18 cellular contexts compared by ENCODE assay signal in genomic region chr13:21047591-21048282, GRCh38. TPM values are rescaled to one million over a fixed set of nuclear protein-coding genes. Genes with fewer than 3 reads are reported as not detected.
DNase-seq lines count a peak whose midpoint lies in the region; ATAC-seq and TF ChIP-seq lines count a peak whose summit lies in the region.
"Had no signal": no experiment of that assay in that cellular context is flagged by ENCODE, and none has a peak within 500 bp of the region (broad histone marks: within the 10 kb centered on the region; RNA-seq: fewer than 3 reads in every experiment).

No MANE protein-coding gene starts in this region.

- H3K27ac Mint-ChIP-seq in chondrocyte (ENCODE audit: unreplicated experiment) (peak overlapping the region; percentile 73), mesothelial cell of epicardium (peak overlapping the region; percentile 13)
- H3K27ac Mint-ChIP-seq: activated CD4-positive, alpha-beta T cell treated with anti-CD3 and anti-CD28 coated beads, Interleukin-2, amount 10 ng/mL, durations not matched to agents 7 days and 5 days; CD4-positive, CD25-positive, alpha-beta regulatory T cell; T-helper 1 cell treated with Interleukin-12 subunit alpha and Interleukin-12 subunit beta and Interleukin-4 antibody, amounts not matched to agents 30 μg/mL and 1 μg/mL, for 36 hours had no signal

- H3K4me3 ChIP-seq in right cardiac atrium (ENCODE audit: low read length) (no peak overlapping the region), heart left ventricle (no peak overlapping the region)
- H3K4me3 ChIP-seq: heart right ventricle, Peyer's patch, SJSA1, suprapubic skin had no signal

- H3K36me3 ChIP-seq in heart left ventricle: peaks cover 0 to 27% (median 11%) of the 10 kb centered on the region in 9 donors
- H3K36me3 ChIP-seq: Peyer's patch had no signal

- H3K9me3 ChIP-seq in right cardiac atrium (ENCODE audit: control insufficient read depth, low read length) (no peaks in the 10 kb centered on the region), heart left ventricle (no peaks in the 10 kb centered on the region)
- H3K9me3 ChIP-seq: heart right ventricle, Peyer's patch, SJSA1, suprapubic skin had no signal

- ATAC-seq in right cardiac atrium (peak in 1 of 2 donors; percentile 37), heart left ventricle (no peak), GM18909 (IDR thresholded peaks at IDR 0.05; ENCODE audit: poor library complexity, unreplicated experiment) (no peak), GM18870 (IDR thresholded peaks at IDR 0.05; ENCODE audit: unreplicated experiment) (no peak), HG02571 (IDR thresholded peaks at IDR 0.05; ENCODE audit: unreplicated experiment) (no peak), GM18907 (IDR thresholded peaks at IDR 0.05; ENCODE audit: unreplicated experiment) (no peak)

- peaks cover 70% of the 10 kb centered on the region for H3K4me1 Mint-ChIP-seq in chondrocyte (ENCODE audit: low read depth)
- H3K4me1 Mint-ChIP-seq in mesothelial cell of epicardium: peaks cover 17% of the 10 kb centered on the region
- H3K4me1 Mint-ChIP-seq: CD4-positive, CD25-positive, alpha-beta regulatory T cell had no signal

- WGBS in right cardiac atrium: 88% methylated on average over 10 of the region's 10 CpGs
- WGBS in heart left ventricle, 4 donors: 85 to 90% (median 87%) methylated on average over 10 of the region's 10 CpGs

- intact Hi-C loops in right cardiac atrium (cut with DNase I): loop anchor here in 1 of 4 donors (5.0 kb wide), 1 partner anchor 50 kb away; no protein-coding TSS in a partner anchor
- intact Hi-C loops in heart left ventricle (cut with DNase I): loop anchor here in 1 of 10 donors (10.0 kb wide), 1 partner anchor 63 kb away; no protein-coding TSS in a partner anchor

- TF ChIP-seq CTCF in heart left ventricle (IDR thresholded peaks at IDR 0.05) (no peak), chondrocyte (IDR thresholded peaks at IDR 0.05) (no peak), mesothelial cell of epicardium (IDR thresholded peaks at IDR 0.05; ENCODE audit: unreplicated experiment) (no peak)

- DNase-seq in right cardiac atrium: peak; percentile 46 to 81 (median 79)
- no peak for DNase-seq in heart left ventricle
- no peak for DNase-seq in chondrocyte (ENCODE audit: low spot score)
- DNase-seq in mesothelial cell of epicardium (ENCODE audit: low spot score in 2 of 2, unreplicated experiment in 2 of 2): no peak
- DNase-seq: ACHN; activated CD4-positive, alpha-beta T cell treated with anti-CD3 and anti-CD28 coated beads, Interleukin-2, amount 10 ng/mL, durations not matched to agents 7 days and 5 days; CD4-positive, CD25-positive, alpha-beta regulatory T cell; heart right ventricle; NCI-H2227 treated with DMSO at 0.1 percent for 48 hours; occipital lobe had no signal

- H3K27ac ChIP-seq in right cardiac atrium (ENCODE audit: low read length) (no peak overlapping the region), heart left ventricle (peak overlapping the region in 3 of 12 donors; percentile 54 to 77 (median 67))
- H3K27ac ChIP-seq: Peyer's patch, SJSA1, suprapubic skin had no signal

- H3K4me3 Mint-ChIP-seq in chondrocyte (ENCODE audit: unreplicated experiment) (no peak overlapping the region), mesothelial cell of epicardium (no peak overlapping the region)
- H3K4me3 Mint-ChIP-seq: activated CD4-positive, alpha-beta T cell treated with anti-CD3 and anti-CD28 coated beads, Interleukin-2, amount 10 ng/mL, durations not matched to agents 7 days and 5 days; CD4-positive, CD25-positive, alpha-beta regulatory T cell; T-helper 1 cell treated with Interleukin-12 subunit alpha and Interleukin-12 subunit beta and Interleukin-4 antibody, amounts not matched to agents 30 μg/mL and 1 μg/mL, for 36 hours had no signal

- H3K27me3 Mint-ChIP-seq in chondrocyte (ENCODE audit: low read depth) (no peaks in the 10 kb centered on the region), mesothelial cell of epicardium (ENCODE audit: low read depth) (no peaks in the 10 kb centered on the region)
- H3K27me3 Mint-ChIP-seq: activated CD4-positive, alpha-beta T cell treated with anti-CD3 and anti-CD28 coated beads, Interleukin-2, amount 10 ng/mL, durations not matched to agents 7 days and 5 days had no signal

- no peaks in the 10 kb centered on the region for H3K27me3 ChIP-seq in right cardiac atrium (ENCODE audit: control insufficient read depth, insufficient read depth)
- no peaks in the 10 kb centered on the region for H3K27me3 ChIP-seq in heart left ventricle
- H3K27me3 ChIP-seq: heart right ventricle, Peyer's patch, SJSA1, suprapubic skin had no signal

- H3K36me3 Mint-ChIP-seq in chondrocyte (ENCODE audit: low read depth) (peaks cover 8% of the 10 kb centered on the region), mesothelial cell of epicardium (peaks cover 12% of the 10 kb centered on the region)
- H3K36me3 Mint-ChIP-seq: CD4-positive, CD25-positive, alpha-beta regulatory T cell had no signal

- peaks cover 10% of the 10 kb centered on the region for H3K4me1 ChIP-seq in right cardiac atrium (ENCODE audit: control insufficient read depth, insufficient read depth, low read length)
- peaks cover 0 to 96% (median 69%) of the 10 kb centered on the region in 12 donors for H3K4me1 ChIP-seq in heart left ventricle
- H3K4me1 ChIP-seq: Peyer's patch had no signal

- no peak for TF ChIP-seq POLR2A in heart left ventricle (IDR thresholded peaks at IDR 0.05)

- H3K9me3 Mint-ChIP-seq in chondrocyte (ENCODE audit: low read depth) (no peaks in the 10 kb centered on the region), mesothelial cell of epicardium (no peaks in the 10 kb centered on the region)
- H3K9me3 Mint-ChIP-seq: activated CD4-positive, alpha-beta T cell treated with anti-CD3 and anti-CD28 coated beads, Interleukin-2, amount 10 ng/mL, durations not matched to agents 7 days and 5 days; T-helper 1 cell treated with Interleukin-12 subunit alpha and Interleukin-12 subunit beta and Interleukin-4 antibody, amounts not matched to agents 30 μg/mL and 1 μg/mL, for 36 hours had no signal

RNA-seq across cellular contexts. Expression of gene LATS2, which starts 13.6 kb away (rescaled TPM):
- total RNA-seq in right cardiac atrium: 10 to 100 TPM; 22.1 to 36.7 (median 23.6) TPM
- polyA plus RNA-seq in right cardiac atrium: 10.5 TPM
- 10 to 100 TPM; 16.6 to 35.6 (median 27.1) TPM for total RNA-seq in heart left ventricle
- 10 to 100 TPM in 1 of 2 donors, 1 to 10 TPM in 1; 7.8 to 22.9 TPM for polyA plus RNA-seq in heart left ventricle
- total RNA-seq in chondrocyte: 58.1 to 104 TPM (median 100 TPM) in 3 replicates
- 28.8 to 31.6 TPM (median 30.2 TPM) in 3 replicates for total RNA-seq in mesothelial cell of epicardium
- polyA plus RNA-seq: CD4-positive, CD25-positive, alpha-beta regulatory T cell had no signal

Comparison
In these comparisons a context has a peak if more than half of its experiments do, and no peak if none do; other contexts are left out.
1. DNase-seq: peak in right cardiac atrium (3 of 3); none in heart left ventricle (0 of 5), chondrocyte (single experiment) and mesothelial cell of epicardium (0 of 2).